In the genomic region with DNA sequence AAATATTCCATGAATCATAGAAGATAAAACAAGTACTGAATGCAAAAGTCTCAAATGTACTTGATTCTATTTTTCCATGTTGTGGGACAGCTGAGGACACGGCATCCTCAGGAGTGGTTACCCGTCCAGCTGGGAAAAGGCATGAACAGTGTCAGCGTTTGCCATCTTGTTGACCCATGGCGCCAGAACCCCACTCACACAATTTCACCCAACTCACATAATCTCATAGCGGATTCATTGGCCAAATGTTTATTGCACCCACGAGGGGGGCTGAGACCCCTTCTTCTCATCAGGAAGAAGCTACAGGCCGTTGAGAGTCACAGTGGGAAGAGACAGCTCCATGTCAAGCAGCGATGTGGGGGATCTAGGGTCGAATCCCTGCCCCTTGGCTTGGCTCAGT, we compare ENCODE assay signal across 22 cellular contexts.
DNase-seq lines count a peak whose midpoint lies in the region; ATAC-seq and TF ChIP-seq lines count a peak whose summit lies in the region.
"Had no signal": no experiment of that assay in that cellular context is flagged by ENCODE, and none has a peak within 500 bp of the region (broad histone marks: within the 10 kb centered on the region; RNA-seq: fewer than 3 reads in every experiment).

No MANE protein-coding gene starts in this region.

- peaks cover 0 to 3% of the 10 kb centered on the region in 2 donors for H3K4me1 ChIP-seq in lung (ENCODE audit: control insufficient read depth in 2 of 2, insufficient read depth in 2 of 2, low read length in 2 of 2)
- H3K4me1 ChIP-seq in OCI-LY7 (ENCODE audit: insufficient read depth, low read length, poor library complexity, severe bottlenecking), result no peaks in the 10 kb centered on the region

- WGBS in lung, 2 donors, result 91 to 93% methylated on average over 9 of the region's 9 CpGs

- ATAC-seq in lung (ENCODE audit: insufficient read depth, low FRiP score) (no peak), GM19467 (IDR thresholded peaks at IDR 0.05; ENCODE audit: unreplicated experiment) (no peak), HG03196 (IDR thresholded peaks at IDR 0.05; ENCODE audit: unreplicated experiment) (no peak)
- ATAC-seq: A549, HCT116 had no signal

- no peaks in the 10 kb centered on the region for H3K27me3 ChIP-seq in H7 (ENCODE audit: control insufficient read depth, insufficient read depth, low read length)
- H3K27me3 ChIP-seq in lung (ENCODE audit: control insufficient read depth, insufficient read depth), result no peaks in the 10 kb centered on the region
- H3K27me3 ChIP-seq: BE2C; BLaER1 treated with 17β-estradiol and CSF1 and Interleukin-3, amounts not matched to agents 10 nM and 100 nM had no signal

- no peaks in the 10 kb centered on the region for H4K20me1 ChIP-seq in OCI-LY7 (ENCODE audit: insufficient read depth, low read length)
- H4K20me1 ChIP-seq: BLaER1 treated with 17β-estradiol and CSF1 and Interleukin-3, amounts not matched to agents 10 nM and 100 nM had no signal

- BruUV-seq in OCI-LY7 (replicated peaks; lab: Mats Ljungman, UMichigan), result no TSS peak

- peaks cover 0 to 1% of the 10 kb centered on the region in 2 donors for H3K9me3 ChIP-seq in lung (ENCODE audit: control insufficient read depth in 2 of 2, insufficient read depth in 1 of 2, low read length in 1 of 2)
- no peaks in the 10 kb centered on the region for H3K9me3 ChIP-seq in OCI-LY7 (ENCODE audit: low read length)
- H3K9me3 ChIP-seq: A549, BE2C had no signal

- H3K36me3 ChIP-seq in H7 (replicated peaks; ENCODE audit: control insufficient read depth, insufficient read depth, low read length) (no peaks in the 10 kb centered on the region), lung (ENCODE audit: control insufficient read depth in 2 of 2, insufficient read depth in 2 of 2, low read length in 2 of 2) (no peaks in the 10 kb centered on the region), OCI-LY7 (ENCODE audit: insufficient read depth, low read length) (no peaks in the 10 kb centered on the region)
- H3K36me3 ChIP-seq: BE2C; BLaER1 treated with 17β-estradiol and CSF1 and Interleukin-3, amounts not matched to agents 10 nM and 100 nM had no signal

- H3K27ac ChIP-seq in coronary artery (no peak overlapping the region), lung (ENCODE audit: low read depth in 1 of 2, low read length in 1 of 2) (no peak overlapping the region), OCI-LY7 (ENCODE audit: low read depth, low read length, poor library complexity, severe bottlenecking) (no peak overlapping the region)
- H3K27ac ChIP-seq: A549; BLaER1 treated with 17β-estradiol and CSF1 and Interleukin-3, amounts not matched to agents 10 nM and 100 nM; GM23248 had no signal

- H3K4me2 ChIP-seq in OCI-LY7 (ENCODE audit: low read length), result no peak overlapping the region
- H3K4me2 ChIP-seq: A549; BLaER1 treated with 17β-estradiol and CSF1 and Interleukin-3, amounts not matched to agents 10 nM and 100 nM had no signal

- CTCF ChIA-PET in OCI-LY7 (lab: Charles Lee; ENCODE audit: unreplicated experiment), result no interaction called here

- TF ChIP-seq CTCF in coronary artery (IDR thresholded peaks at IDR 0.05), result no peak
- no peak for TF ChIP-seq CTCF in lung (IDR thresholded peaks at IDR 0.05; ENCODE audit: control extremely low read depth, extremely low read depth)
- no peak for TF ChIP-seq CTCF in OCI-LY7 (conservative IDR thresholded peaks at IDR 0.05; ENCODE audit: low read length)

- POLR2A ChIA-PET in OCI-LY7 (lab: Charles Lee), result interaction anchor here (0.6 kb wide), 1 partner anchor 22 kb away, joined by 3 read pairs; no protein-coding TSS in a partner anchor

- no peak overlapping the region for H2AFZ ChIP-seq in OCI-LY7 (ENCODE audit: low read length)
- H2AFZ ChIP-seq: GM23248 had no signal

- DNase-seq in H7 (peak; percentile 22), coronary artery (ENCODE audit: low spot score) (peak; percentile 62), lung (ENCODE audit: low spot score) (peak; percentile 25), NCI-H2081 (lab: John Stamatoyannopoulos, UW) (no peak), OCI-LY7 (ENCODE audit: low spot score) (no peak)
- DNase-seq: 8988T; ACHN; AML-193; BE2C; CD4-positive, alpha-beta T cell; CD8-positive, alpha-beta memory T cell; DMS 273 treated with DMSO at 0.1 percent for 48 hours; DMS53; DMS79 treated with DMSO at 0.1 percent for 48 hours; GF-D8; GM23248; H9 had no signal

- no peaks in the 10 kb centered on the region for H3K9me2 ChIP-seq in OCI-LY7 (ENCODE audit: insufficient read depth, low read length)

- H3K4me3 ChIP-seq in H7 (ENCODE audit: insufficient read depth, low read depth, low read length) (no peak overlapping the region), coronary artery (no peak overlapping the region), lung (no peak overlapping the region), OCI-LY7 (ENCODE audit: low read depth, low read length, poor library complexity, severe bottlenecking) (no peak overlapping the region)
- H3K4me3 ChIP-seq: A549; BLaER1 treated with 17β-estradiol and CSF1 and Interleukin-3, amounts not matched to agents 10 nM and 100 nM; GM23248 had no signal

- intact Hi-C loops in OCI-LY7 (cut with micrococcal nuclease; ENCODE audit: unreplicated experiment), result no loop called here

- H3K79me2 ChIP-seq in OCI-LY7 (ENCODE audit: insufficient read depth, low read depth, low read length), result no peaks in the 10 kb centered on the region

Comparison
In these comparisons a context has a peak if more than half of its experiments do, and no peak if none do; other contexts are left out.
1. DNase-seq: peak in H7 (single experiment), coronary artery (single experiment) and lung (single experiment); none in NCI-H2081 (0 of 2) and OCI-LY7 (single experiment).